ENCODE assay signal across 14 cellular contexts in genomic region chr2:229370484-229370883, GRCh38.
"Had no signal": no experiment of that assay in that cellular context is flagged by ENCODE, and none has a peak within 500 bp of the region (broad histone marks: within the 10 kb centered on the region; RNA-seq: fewer than 3 reads in every experiment).

No MANE protein-coding gene starts in this region.

- FAIRE-seq: TTC549 had no signal

- H3K9me3 ChIP-seq: adrenal gland, thyroid gland, uterus had no signal

- H3K4me3 ChIP-seq: adrenal gland, esophagus squamous epithelium, thyroid gland, uterus had no signal

- DNase-seq: activated B cell treated with CpG ODN at 0.5 μM for 24 hours; activated CD4-positive, alpha-beta T cell treated with anti-CD3 and anti-CD28 coated beads, Interleukin-2, amount 10 ng/mL, durations not matched to agents 24 days and 14 days; activated naive CD4-positive, alpha-beta T cell treated with anti-CD3 and anti-CD28 coated beads, Interleukin-2, amount 50 U/mL, for 16 hours; adrenal gland; brain microvascular endothelial cell; esophagus squamous epithelium; glutamatergic neuron; natural killer cell; stimulated activated CD4-positive, alpha-beta T cell treated with anti-CD3 and anti-CD28 coated beads, Interleukin-4, amount 100 ng/mL, for 1 hour; stimulated activated CD8-positive, alpha-beta memory T cell treated with anti-CD3 and anti-CD28 coated beads, Interleukin-4, amount 100 ng/mL, for 48 hours; T-helper 2 cell; thyroid gland had no signal

- H3K27me3 ChIP-seq: adrenal gland, brain microvascular endothelial cell, thyroid gland, uterus had no signal

- H3K36me3 ChIP-seq: adrenal gland, brain microvascular endothelial cell, esophagus squamous epithelium, thyroid gland, uterus had no signal

- H3K27ac ChIP-seq: adrenal gland, brain microvascular endothelial cell, esophagus squamous epithelium, thyroid gland had no signal

- H3K4me1 ChIP-seq: adrenal gland, esophagus squamous epithelium, thyroid gland, uterus had no signal
